8 cellular contexts compared by ENCODE assay signal in genomic region chr19:41951686-41952172, GRCh38. TPM values are rescaled to one million over a fixed set of nuclear protein-coding genes. Genes with fewer than 3 reads are reported as not detected.
DNase-seq lines count a peak whose midpoint lies in the region; ATAC-seq and TF ChIP-seq lines count a peak whose summit lies in the region.

No MANE protein-coding gene starts in this region.

- no peaks in the 10 kb centered on the region for H3K27me3 Mint-ChIP-seq in activated T-helper 17 cell treated with anti-CD3 and anti-CD28 coated beads, Interleukin-2, amount 50 U/mL, for 72 hours

- H3K4me3 Mint-ChIP-seq in activated T-helper 17 cell treated with anti-CD3 and anti-CD28 coated beads, Interleukin-2, amount 50 U/mL, for 72 hours, result peak overlapping the region; percentile 27

- intact Hi-C loops in testis (cut with DNase I; ENCODE audit: low total_unique reads), result loop anchor here (10.0 kb wide), 1 partner anchor 77 kb away; the partner anchor contains the start of gene CD79A

- TF ChIP-seq POLR2A in testis (IDR thresholded peaks at IDR 0.05), result no peak

- peaks cover 6% of the 10 kb centered on the region for H3K36me3 Mint-ChIP-seq in activated T-helper 17 cell treated with anti-CD3 and anti-CD28 coated beads, Interleukin-2, amount 50 U/mL, for 72 hours (ENCODE audit: low read depth)

- no peaks in the 10 kb centered on the region for H3K9me3 Mint-ChIP-seq in activated T-helper 17 cell treated with anti-CD3 and anti-CD28 coated beads, Interleukin-2, amount 50 U/mL, for 72 hours

- H3K4me1 ChIP-seq in HUES6 (ENCODE audit: control insufficient read depth, insufficient read depth, low read length) (no peaks in the 10 kb centered on the region), testis (no peaks in the 10 kb centered on the region)

- peak; percentile 91 for DNase-seq in D341Med (ENCODE audit: low spot score)
- DNase-seq in RKO (ENCODE audit: low spot score), result peak; percentile 54
- peak; percentile 61 for DNase-seq in foreskin melanocyte
- peak; percentile 87 for DNase-seq in omental fat pad (ENCODE audit: low spot score)
- DNase-seq in testis, result peak; percentile 82

- H3K27ac ChIP-seq in HUES6 (ENCODE audit: low read depth, low read length) (no peak overlapping the region), testis (no peak overlapping the region)

- WGBS in testis, 2 donors, result 16 to 22% methylated on average over 5 to 12 of the region's 12 CpGs

- no peak overlapping the region for H3K9ac ChIP-seq in HUES6 (ENCODE audit: low read length)

- TF ChIP-seq CTCF in omental fat pad (IDR thresholded peaks at IDR 0.05) (peak in 2 of 3 donors; percentile 79 to 87), testis (IDR thresholded peaks at IDR 0.05) (peak; percentile 82 to 99 (median 89))

- peak overlapping the region; percentile 36 for H3K27ac Mint-ChIP-seq in activated T-helper 17 cell treated with anti-CD3 and anti-CD28 coated beads, Interleukin-2, amount 50 U/mL, for 72 hours

- ATAC-seq in activated T-helper 17 cell treated with anti-CD3 and anti-CD28 coated beads, Interleukin-2, amount 50 U/mL, for 72 hours (replicated peaks), result peak; percentile 91
- ATAC-seq in omental fat pad (ENCODE audit: low FRiP score) (no peak), HG02938 (IDR thresholded peaks at IDR 0.05; ENCODE audit: unreplicated experiment) (no peak)

- H3K4me1 Mint-ChIP-seq in activated T-helper 17 cell treated with anti-CD3 and anti-CD28 coated beads, Interleukin-2, amount 50 U/mL, for 72 hours, result peaks cover 5% of the 10 kb centered on the region

- peak overlapping the region; percentile 53 for H3K4me3 ChIP-seq in HUES6 (ENCODE audit: low read depth, low read length)
- no peak overlapping the region for H3K4me3 ChIP-seq in testis

- H3K27me3 ChIP-seq in HUES6 (ENCODE audit: control insufficient read depth, insufficient read depth, low read length) (peaks cover 7% of the 10 kb centered on the region), testis (no peaks in the 10 kb centered on the region)

- H3K9me3 ChIP-seq in HUES6 (ENCODE audit: control insufficient read depth, insufficient read depth, low read depth, low read length), result no peaks in the 10 kb centered on the region
- H3K9me3 ChIP-seq in testis, result no peaks in the 10 kb centered on the region

- H3K36me3 ChIP-seq in HUES6 (ENCODE audit: control insufficient read depth, insufficient read depth, low read length), result peaks cover 6% of the 10 kb centered on the region; the same call in 1 of the 2 replicates
- no peaks in the 10 kb centered on the region for H3K36me3 ChIP-seq in testis (ENCODE audit: low read depth, missing control alignments)

RNA-seq across cellular contexts. Expression of gene RABAC1, which starts 7.4 kb away (rescaled TPM):
- total RNA-seq in activated T-helper 17 cell treated with anti-CD3 and anti-CD28 coated beads, Interleukin-2, amount 50 U/mL, for 72 hours, result 10 to 100 TPM; 37.6 to 54.7 TPM
- total RNA-seq in omental fat pad (100 to 1,000 TPM; 132 to 192 (median 167) TPM), testis (100 to 1,000 TPM; 143 to 196 TPM)
- polyA plus RNA-seq in testis (ENCODE audit: insufficient read depth, low read depth, low replicate concordance), result 182 TPM

RNA-seq across cellular contexts. Expression of gene ERFL, which starts 23.5 kb away (rescaled TPM):
- total RNA-seq in activated T-helper 17 cell treated with anti-CD3 and anti-CD28 coated beads, Interleukin-2, amount 50 U/mL, for 72 hours, result 1 to 10 TPM in 1 of 2 donors, under 1 TPM in 1; 0.89 to 2.1 TPM
- under 1 TPM in 1 of 4 donors, not detected in 3; 0.25 TPM for total RNA-seq in omental fat pad
- total RNA-seq in testis, result 1 to 10 TPM; 2.2 to 2.4 TPM
- 0.78 TPM for polyA plus RNA-seq in testis (ENCODE audit: insufficient read depth, low read depth, low replicate concordance)

RNA-seq across cellular contexts. Expression of gene ATP1A3, which starts 42.3 kb away (rescaled TPM):
- total RNA-seq in activated T-helper 17 cell treated with anti-CD3 and anti-CD28 coated beads, Interleukin-2, amount 50 U/mL, for 72 hours, result 1 to 10 TPM; 1.7 to 5.0 TPM
- total RNA-seq in omental fat pad (under 1 TPM in 2 of 4 donors, not detected in 2; 0.13 to 0.28 TPM), testis (10 to 100 TPM; 30.3 to 60.8 TPM)
- 87.3 TPM for polyA plus RNA-seq in testis (ENCODE audit: insufficient read depth, low read depth, low replicate concordance)

Comparison
In these comparisons a context has a peak if more than half of its experiments do, and no peak if none do; other contexts are left out.
1. RNA of gene ATP1A3, which starts 42.3 kb away (total RNA-seq): 30.3 to 60.8 TPM in testis; 1.7 to 5.0 TPM in activated T-helper 17 cell treated with anti-CD3 and anti-CD28 coated beads, Interleukin-2, amount 50 U/mL, for 72 hours and 0.13 to 0.28 TPM in omental fat pad; every median in the first group is over 4 times any median in the second.
2. Peak in every context shown above with its lines, with median percentiles within 50 percentile points of each other: DNase-seq.